Comparison of ENCODE assay signal across 11 cellular contexts in the genomic region with DNA sequence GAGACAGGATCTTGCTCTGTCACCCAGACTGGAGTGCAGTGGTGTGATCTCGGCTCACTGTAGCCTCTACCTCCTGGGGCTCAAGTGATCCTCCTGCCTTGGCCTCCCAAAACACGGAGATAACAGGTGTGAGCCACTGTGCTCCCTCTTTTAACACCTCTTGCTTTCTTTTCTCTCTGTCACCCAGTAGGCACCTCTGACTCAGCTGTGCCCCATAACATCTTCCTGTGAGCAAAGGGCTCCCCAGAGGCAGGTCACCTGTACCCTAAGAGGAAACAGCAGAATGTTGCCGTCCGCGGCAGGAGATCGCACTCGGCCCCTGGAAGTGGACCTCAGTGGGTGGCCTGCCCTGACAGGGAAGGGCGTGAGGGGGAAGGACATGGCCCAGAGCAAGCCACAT. TPM values are rescaled to one million over a fixed set of nuclear protein-coding genes. Genes with fewer than 3 reads are reported as not detected.
A peak's percentile ranks its signal among the peaks of the same experiment; 100 is the strongest.
DNase-seq lines count a peak whose midpoint lies in the region; ATAC-seq and TF ChIP-seq lines count a peak whose summit lies in the region.
"Had no signal": no experiment of that assay in that cellular context is flagged by ENCODE, and none has a peak within 500 bp of the region (broad histone marks: within the 10 kb centered on the region; RNA-seq: fewer than 3 reads in every experiment).

No MANE protein-coding gene starts in this region.

- no peaks in the 10 kb centered on the region for H3K9me2 ChIP-seq in Karpas-422 (replicated peaks; ENCODE audit: insufficient read depth, low read length)

- H3K27me3 ChIP-seq in Karpas-422 (ENCODE audit: low read length) = no peaks in the 10 kb centered on the region

- H4K20me1 ChIP-seq in Karpas-422 (ENCODE audit: insufficient read depth, low read depth, low read length) = no peaks in the 10 kb centered on the region

- peak overlapping the region; percentile 90 for H3K4me2 ChIP-seq in Karpas-422 (ENCODE audit: low read depth, low read length, poor library complexity, severe bottlenecking)

- peak overlapping the region; percentile 98 for H3K9ac ChIP-seq in Karpas-422 (ENCODE audit: low read length)

- peak; percentile 56 for ATAC-seq in activated CD8-positive, alpha-beta memory T cell treated with anti-CD3 and anti-CD28 coated beads, Interleukin-2, amount 10 ng/mL, durations not matched to agents 7 days and 5 days
- ATAC-seq in left lobe of liver = no peak
- no peak for ATAC-seq in esophagus mucosa

- H3K4me1 ChIP-seq in Karpas-422 (ENCODE audit: low read length) = peaks cover 56% of the 10 kb centered on the region

- peaks cover 39% of the 10 kb centered on the region for H3K79me2 ChIP-seq in Karpas-422 (ENCODE audit: low read length)

- H3K27ac Mint-ChIP-seq in activated CD8-positive, alpha-beta memory T cell treated with anti-CD3 and anti-CD28 coated beads, Interleukin-2, amount 10 ng/mL, durations not matched to agents 7 days and 5 days = peak overlapping the region; percentile 98
- peak overlapping the region; percentile 15 for H3K27ac Mint-ChIP-seq in endothelial cell (ENCODE audit: unreplicated experiment)

- no peak overlapping the region for H2AFZ ChIP-seq in Karpas-422 (ENCODE audit: low read length)

- peaks cover 38% of the 10 kb centered on the region for H3K36me3 Mint-ChIP-seq in activated CD8-positive, alpha-beta memory T cell treated with anti-CD3 and anti-CD28 coated beads, Interleukin-2, amount 10 ng/mL, durations not matched to agents 7 days and 5 days
- H3K36me3 Mint-ChIP-seq in endothelial cell (ENCODE audit: low read depth, unreplicated experiment) = peaks cover 3% of the 10 kb centered on the region

- H3K9me3 Mint-ChIP-seq in activated CD8-positive, alpha-beta memory T cell treated with anti-CD3 and anti-CD28 coated beads, Interleukin-2, amount 10 ng/mL, durations not matched to agents 7 days and 5 days (ENCODE audit: low read depth) = no peaks in the 10 kb centered on the region
- H3K9me3 Mint-ChIP-seq in endothelial cell (ENCODE audit: unreplicated experiment) = no peaks in the 10 kb centered on the region

- H3K4me1 Mint-ChIP-seq in activated CD8-positive, alpha-beta memory T cell treated with anti-CD3 and anti-CD28 coated beads, Interleukin-2, amount 10 ng/mL, durations not matched to agents 7 days and 5 days = peaks cover 48% of the 10 kb centered on the region
- peaks cover 12% of the 10 kb centered on the region for H3K4me1 Mint-ChIP-seq in endothelial cell (ENCODE audit: unreplicated experiment)

- H3K4me3 Mint-ChIP-seq in activated CD8-positive, alpha-beta memory T cell treated with anti-CD3 and anti-CD28 coated beads, Interleukin-2, amount 10 ng/mL, durations not matched to agents 7 days and 5 days = peak overlapping the region; percentile 75
- H3K4me3 Mint-ChIP-seq in endothelial cell (ENCODE audit: unreplicated experiment) = no peak overlapping the region

- no peak for TF ChIP-seq CTCF in endothelial cell (IDR thresholded peaks at IDR 0.05; ENCODE audit: unreplicated experiment)

- H3K9me3 ChIP-seq in Karpas-422 (ENCODE audit: low read length) = no peaks in the 10 kb centered on the region

- peak overlapping the region; percentile 95; the same call in 1 of the 2 replicates for H3K4me3 ChIP-seq in Karpas-422 (ENCODE audit: low read length)

- H3K27ac ChIP-seq in Karpas-422 (ENCODE audit: low read length) = peak overlapping the region; percentile 95

- DNase-seq in Karpas-422 (peak; percentile 63), endothelial cell (ENCODE audit: low spot score) (no peak), left lobe of liver (ENCODE audit: low spot score) (no peak), DMS 273 (lab: John Stamatoyannopoulos, UW; ENCODE audit: unreplicated experiment) (no peak), kidney tubule cell (ENCODE audit: low spot score) (no peak)
- DNase-seq in activated CD8-positive, alpha-beta memory T cell treated with anti-CD3 and anti-CD28 coated beads, Interleukin-2, amount 10 ng/mL, durations not matched to agents 7 days and 5 days = peak; percentile 81
- peak; percentile 13 to 26 for DNase-seq in stimulated activated CD8-positive, alpha-beta memory T cell treated with anti-CD3 and anti-CD28 coated beads, Interleukin-4, amount 100 ng/mL, for 4 hours (ENCODE audit: low read depth in 2 of 2, low spot score in 1 of 2)
- DNase-seq: head of caudate nucleus, NCI-H446 had no signal

- peaks cover 4% of the 10 kb centered on the region for H3K36me3 ChIP-seq in Karpas-422 (ENCODE audit: insufficient read depth, low read length)

- no peaks in the 10 kb centered on the region for H3K27me3 Mint-ChIP-seq in activated CD8-positive, alpha-beta memory T cell treated with anti-CD3 and anti-CD28 coated beads, Interleukin-2, amount 10 ng/mL, durations not matched to agents 7 days and 5 days
- peaks cover 3% of the 10 kb centered on the region for H3K27me3 Mint-ChIP-seq in endothelial cell (ENCODE audit: unreplicated experiment)

- CTCF ChIA-PET in activated CD8-positive, alpha-beta memory T cell treated with anti-CD3 and anti-CD28 coated beads, Interleukin-2, amount 10 ng/mL, durations not matched to agents 7 days and 5 days (lab: Charles Lee) = interaction anchor here (0.9 to 1.1 kb wide), 2 partner anchors 22 to 51 kb away, joined by 3 read pairs; no protein-coding TSS in a partner anchor

RNA-seq across cellular contexts. Expression of gene NLRC3, which starts 0.9 kb away (rescaled TPM):
- 22.4 and 31.5 TPM in 2 replicates for total RNA-seq in Karpas-422 (2014; rRNA removed; shearing (Covaris generic); ENCODE audit: low replicate concordance)
- total RNA-seq in activated CD8-positive, alpha-beta memory T cell treated with anti-CD3 and anti-CD28 coated beads, Interleukin-2, amount 10 ng/mL, durations not matched to agents 7 days and 5 days = 100 to 1,000 TPM in 1 of 2 experiments, 10 to 100 TPM in 1; 77.2 to 116 TPM
- total RNA-seq in endothelial cell (ENCODE audit: unreplicated experiment) = 3.2 TPM
- 0.81 TPM for total RNA-seq in left lobe of liver
- total RNA-seq in esophagus mucosa = 0.48 TPM
- total RNA-seq: HT-29 had no signal

RNA-seq across cellular contexts. Expression of gene SLX4, which starts 33.3 kb away (rescaled TPM):
- total RNA-seq in Karpas-422 (2014; rRNA removed; shearing (Covaris generic); ENCODE audit: low replicate concordance) = 9.1 and 12.7 TPM in 2 replicates
- total RNA-seq in activated CD8-positive, alpha-beta memory T cell treated with anti-CD3 and anti-CD28 coated beads, Interleukin-2, amount 10 ng/mL, durations not matched to agents 7 days and 5 days = 10 to 100 TPM; 19.0 to 24.6 TPM
- total RNA-seq in endothelial cell (ENCODE audit: unreplicated experiment) (11.8 TPM), left lobe of liver (2.8 TPM), esophagus mucosa (4.0 TPM)

Comparison
In these comparisons a context has a peak if more than half of its experiments do, and no peak if none do; other contexts are left out.
1. DNase-seq: peak in Karpas-422 (single experiment), activated CD8-positive, alpha-beta memory T cell treated with anti-CD3 and anti-CD28 coated beads, Interleukin-2, amount 10 ng/mL, durations not matched to agents 7 days and 5 days (single experiment) and stimulated activated CD8-positive, alpha-beta memory T cell treated with anti-CD3 and anti-CD28 coated beads, Interleukin-4, amount 100 ng/mL, for 4 hours (2 of 2); none in endothelial cell (single experiment), left lobe of liver (single experiment), DMS 273 (single experiment) and kidney tubule cell (single experiment).